Comparison of ENCODE assay signal across 8 cellular contexts in genomic region chr11:67270256-67271211, GRCh38. TPM values are rescaled to one million over a fixed set of nuclear protein-coding genes. Genes with fewer than 3 reads are reported as not detected.
DNase-seq lines count a peak whose midpoint lies in the region; TF ChIP-seq lines count a peak whose summit lies in the region.

No MANE protein-coding gene starts in this region.

- intact Hi-C loops in esophagus squamous epithelium (cut with DNase I), result no loop called here

- H3K36me3 ChIP-seq in esophagus squamous epithelium, result peaks cover 8 to 54% (median 15%) of the 10 kb centered on the region in 3 donors

- H3K27ac ChIP-seq in H9 (ENCODE audit: insufficient read length, low read depth, low read length) (no peak overlapping the region), esophagus squamous epithelium (peak overlapping the region; percentile 81 to 98 (median 95))

- DNase-seq in H9, result peak; percentile 70
- no peak for DNase-seq in T-helper 2 cell treated with Interferon-gamma antibody and Interleukin-4, amounts not matched to agents 5 μg/mL and 100 μg/mL, for 36 hours (ENCODE audit: low spot score)
- DNase-seq in esophagus squamous epithelium (lab: John Stamatoyannopoulos, UW), result no peak
- peak; percentile 45 for DNase-seq in nephron progenitor cell
- DNase-seq in DMS 273 treated with DMSO at 0.1 percent for 48 hours (lab: John Stamatoyannopoulos, UW), result no peak
- no peak for DNase-seq in NCI-H1105 treated with DMSO at 0.1 percent for 48 hours (lab: John Stamatoyannopoulos, UW)
- no peak for DNase-seq in NCI-H2227 (lab: John Stamatoyannopoulos, UW; ENCODE audit: unreplicated experiment)
- no peak for DNase-seq in NCI-H1694 treated with DMSO at 0.1 percent for 48 hours (lab: John Stamatoyannopoulos, UW)

- peaks cover 12% of the 10 kb centered on the region; the same call in 1 of the 2 replicates for H3K79me2 ChIP-seq in H9 (ENCODE audit: insufficient read depth, low read length)

- no peak overlapping the region for H4K5ac ChIP-seq in H9 (ENCODE audit: insufficient read length, low read depth, low read length)

- peaks cover 3% of the 10 kb centered on the region for H4K20me1 ChIP-seq in H9 (ENCODE audit: control insufficient read depth, insufficient read depth, insufficient read length)

- no peak overlapping the region for H3K18ac ChIP-seq in H9 (ENCODE audit: insufficient read length, low read depth, low read length)

- H3K27me3 ChIP-seq in H9 (ENCODE audit: insufficient read depth, low read length), result no peaks in the 10 kb centered on the region
- H3K27me3 ChIP-seq in esophagus squamous epithelium, result no peaks in the 10 kb centered on the region

- H3K9me3 Mint-ChIP-seq in H9, result no peaks in the 10 kb centered on the region
- no peaks in the 10 kb centered on the region for H3K9me3 Mint-ChIP-seq in T-helper 2 cell treated with Interferon-gamma antibody and Interleukin-4, amounts not matched to agents 5 μg/mL and 100 μg/mL, for 36 hours
- H3K9me3 Mint-ChIP-seq in nephron progenitor cell, result no peaks in the 10 kb centered on the region

- no peak overlapping the region for H2BK20ac ChIP-seq in H9 (ENCODE audit: low read depth, low read length, poor library complexity, severe bottlenecking)

- no peak overlapping the region for H3K9ac ChIP-seq in H9 (ENCODE audit: extremely low read depth, insufficient read length, low read length)

- no peak overlapping the region for H3K14ac ChIP-seq in H9 (ENCODE audit: insufficient read depth, low read length)

- H3K36me3 Mint-ChIP-seq in H9 (ENCODE audit: insufficient read depth in 1 of 3, low read depth in 3 of 3) (peaks cover 0 to 11% (median 10%) of the 10 kb centered on the region in 3 experiments; a peak in 5 of 7 replicates), nephron progenitor cell (ENCODE audit: low read depth) (no peaks in the 10 kb centered on the region)
- peaks cover 68% of the 10 kb centered on the region for H3K36me3 Mint-ChIP-seq in T-helper 2 cell treated with Interferon-gamma antibody and Interleukin-4, amounts not matched to agents 5 μg/mL and 100 μg/mL, for 36 hours (ENCODE audit: low read depth)

- H3K4me3 ChIP-seq in esophagus squamous epithelium, result peak overlapping the region; percentile 3 to 99 (median 95)

- H2BK5ac ChIP-seq in H9 (ENCODE audit: insufficient read length, low read length), result no peak overlapping the region

- H3K27me3 Mint-ChIP-seq in H9 (ENCODE audit: low read depth), result peaks cover 6% of the 10 kb centered on the region
- no peaks in the 10 kb centered on the region for H3K27me3 Mint-ChIP-seq in T-helper 2 cell treated with Interferon-gamma antibody and Interleukin-4, amounts not matched to agents 5 μg/mL and 100 μg/mL, for 36 hours (ENCODE audit: low read depth)
- H3K27me3 Mint-ChIP-seq in nephron progenitor cell (ENCODE audit: low read depth, poor library complexity), result peaks cover under 1% of the 10 kb centered on the region

- H3K4me2 ChIP-seq in H9 (ENCODE audit: insufficient read depth, insufficient read length, low read length), result peak overlapping the region; percentile 31

- no peak overlapping the region for H2BK15ac ChIP-seq in H9 (ENCODE audit: low read depth, low read length)

- H3K56ac ChIP-seq in H9 (ENCODE audit: insufficient read length, low read depth, low read length), result no peak overlapping the region

- no peak overlapping the region for H2BK12ac ChIP-seq in H9 (ENCODE audit: insufficient read length, low read depth, low read length)

- peaks cover 12% of the 10 kb centered on the region for H3K4me1 ChIP-seq in H9 (ENCODE audit: insufficient read depth, low read length)
- H3K4me1 ChIP-seq in esophagus squamous epithelium, result peaks cover 87 to 93% (median 87%) of the 10 kb centered on the region in 3 donors

- no peak overlapping the region for H2AFZ ChIP-seq in H9 (ENCODE audit: low read length)

- peaks cover 8% of the 10 kb centered on the region for H3K23me2 ChIP-seq in H9 (ENCODE audit: insufficient read length, low read depth, low read length, poor library complexity, severe bottlenecking)

- no peak for TF ChIP-seq CTCF in H9 (conservative IDR thresholded peaks at IDR 0.05)
- no peak for TF ChIP-seq CTCF in esophagus squamous epithelium (IDR thresholded peaks at IDR 0.05)
- TF ChIP-seq CTCF in nephron progenitor cell (IDR thresholded peaks at IDR 0.05), result no peak

- H3K27ac Mint-ChIP-seq in H9 (peak overlapping the region; percentile 63 to 88 (median 83)), nephron progenitor cell (peak overlapping the region; percentile 97)
- peak overlapping the region; percentile 95 for H3K27ac Mint-ChIP-seq in T-helper 2 cell treated with Interferon-gamma antibody and Interleukin-4, amounts not matched to agents 5 μg/mL and 100 μg/mL, for 36 hours

- no peak overlapping the region for H3K23ac ChIP-seq in H9 (ENCODE audit: insufficient read length, low read depth, low read length)

- H4K91ac ChIP-seq in H9 (ENCODE audit: insufficient read length, low read depth, low read length), result no peak overlapping the region

- H3T11ph ChIP-seq in H9 (ENCODE audit: low read length), result no peak overlapping the region

- no peaks in the 10 kb centered on the region for H3K79me1 ChIP-seq in H9 (ENCODE audit: insufficient read depth, low read depth, low read length, poor library complexity, severe bottlenecking)

- H3K4me3 Mint-ChIP-seq in H9 (peak overlapping the region; percentile 28 to 73), nephron progenitor cell (peak overlapping the region; percentile 80)
- H3K4me3 Mint-ChIP-seq in T-helper 2 cell treated with Interferon-gamma antibody and Interleukin-4, amounts not matched to agents 5 μg/mL and 100 μg/mL, for 36 hours, result peak overlapping the region; percentile 98

- H3K9me3 ChIP-seq in H9 (ENCODE audit: control insufficient read depth, low read depth, low read length) (no peaks in the 10 kb centered on the region), esophagus squamous epithelium (no peaks in the 10 kb centered on the region)

- H4K8ac ChIP-seq in H9 (replicated peaks; ENCODE audit: insufficient read length, low read depth, low read length), result no peak overlapping the region

- no peak for TF ChIP-seq POLR2A in esophagus squamous epithelium (IDR thresholded peaks at IDR 0.05)

- H2AK5ac ChIP-seq in H9 (ENCODE audit: insufficient read length, low read length), result no peak overlapping the region

- no peak overlapping the region for H2BK120ac ChIP-seq in H9 (ENCODE audit: low read depth, low read length, poor library complexity, severe bottlenecking)

- H3K4ac ChIP-seq in H9 (ENCODE audit: low read depth, low read length), result no peak overlapping the region

- H3K4me1 Mint-ChIP-seq in H9 (peaks cover 32 to 38% of the 10 kb centered on the region in 2 experiments), nephron progenitor cell (peaks cover 68% of the 10 kb centered on the region)
- H3K4me1 Mint-ChIP-seq in T-helper 2 cell treated with Interferon-gamma antibody and Interleukin-4, amounts not matched to agents 5 μg/mL and 100 μg/mL, for 36 hours (ENCODE audit: low read depth), result peaks cover 44% of the 10 kb centered on the region

- WGBS in H9 (ENCODE audit: extremely low coverage, insufficient read length, low lambda C conversion rate), result no CpG with 5 or more reads among the region's 28 CpGs
- 21 to 22% methylated on average over 24 to 28 of the region's 28 CpGs for WGBS in esophagus squamous epithelium, 2 donors

RNA-seq across cellular contexts. Expression of gene GRK2, which starts 4.3 kb away (rescaled TPM):
- total RNA-seq in H9 (2021) (55.5 and 56.3 TPM in 2 replicates), esophagus squamous epithelium (10 to 100 TPM; 54.1 to 93.2 (median 68.5) TPM)

RNA-seq across cellular contexts. Expression of gene ANKRD13D, which starts 18.6 kb away (rescaled TPM):
- total RNA-seq in H9 (2021) (40.9 and 42.1 TPM in 2 replicates), esophagus squamous epithelium (10 to 100 TPM; 27.4 to 50.6 (median 41.6) TPM)

RNA-seq across cellular contexts. Expression of gene SSH3, which starts 32.8 kb away (rescaled TPM):
- total RNA-seq in H9 (2021) (42.2 and 44.2 TPM in 2 replicates), esophagus squamous epithelium (10 to 100 TPM; 51.4 to 78.4 (median 64.8) TPM)

Comparison
In these comparisons a context has a peak if more than half of its experiments do, and no peak if none do; other contexts are left out.
1. DNase-seq: peak in H9 (single experiment) and nephron progenitor cell (single experiment); none in T-helper 2 cell treated with Interferon-gamma antibody and Interleukin-4, amounts not matched to agents 5 μg/mL and 100 μg/mL, for 36 hours (single experiment), esophagus squamous epithelium (single experiment), DMS 273 treated with DMSO at 0.1 percent for 48 hours (single experiment), NCI-H1105 treated with DMSO at 0.1 percent for 48 hours (single experiment), NCI-H2227 (single experiment) and NCI-H1694 treated with DMSO at 0.1 percent for 48 hours (single experiment).
2. Peak in every context shown above with its lines, with median percentiles within 50 percentile points of each other: H3K27ac Mint-ChIP-seq and H3K4me3 Mint-ChIP-seq.